Comparison of ENCODE assay signal across 9 cellular contexts in genomic region chr6:38679668-38680067, GRCh38. TPM values are rescaled to one million over a fixed set of nuclear protein-coding genes. Genes with fewer than 3 reads are reported as not detected.
"Had no signal": no experiment of that assay in that cellular context is flagged by ENCODE, and none has a peak within 500 bp of the region (broad histone marks: within the 10 kb centered on the region; RNA-seq: fewer than 3 reads in every experiment).

No MANE protein-coding gene starts in this region.

- DNase-seq: IMR-90, KBM-7, KG1 had no signal

- H3K4me2 ChIP-seq: KMS-11 had no signal

- H3K9ac ChIP-seq: KMS-11 had no signal

- FAIRE-seq: HTR-8/SVneo had no signal

- H3K27ac Mint-ChIP-seq: IgD-negative memory B cell had no signal

- H3K9me3 Mint-ChIP-seq: IgD-negative memory B cell had no signal

- H3K27me3 Mint-ChIP-seq: IgD-negative memory B cell had no signal

- H3K27ac ChIP-seq: HL-60, KMS-11 had no signal

RNA-seq across cellular contexts. Expression of gene DNAH8, which starts 35.4 kb away (rescaled TPM):
- total RNA-seq: HT-29, HT1080, IMR-90 had no signal
- polyA plus RNA-seq: IMR-90 had no signal
